16 cellular contexts compared by ENCODE assay signal in the genomic region with DNA sequence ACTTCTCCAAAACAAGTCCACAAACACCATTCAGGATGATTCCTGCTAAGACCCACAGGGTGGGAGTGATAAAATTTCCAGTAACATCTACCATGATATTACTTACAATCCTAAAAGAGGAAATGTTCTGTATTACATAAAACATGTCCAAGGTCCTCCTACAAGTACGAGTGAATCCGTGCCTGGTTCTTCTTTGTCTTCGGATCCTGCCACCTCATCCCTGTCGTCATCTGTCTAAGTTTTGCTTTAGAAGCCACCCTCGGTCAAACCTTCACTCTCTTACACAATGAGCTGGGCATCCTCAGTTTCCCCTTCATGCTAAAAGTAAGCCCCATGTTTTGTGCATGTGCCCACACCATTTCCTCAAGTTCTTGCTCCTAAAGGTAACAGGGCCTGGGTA.
DNase-seq lines count a peak whose midpoint lies in the region; FAIRE-seq and TF ChIP-seq lines count a peak whose summit lies in the region.
"Had no signal": no experiment of that assay in that cellular context is flagged by ENCODE, and none has a peak within 500 bp of the region (broad histone marks: within the 10 kb centered on the region; RNA-seq: fewer than 3 reads in every experiment).

No MANE protein-coding gene starts in this region.

- H3K4me1 ChIP-seq in keratinocyte (ENCODE audit: control insufficient read depth, extremely low read depth, insufficient read depth, low read length), result peaks cover 34% of the 10 kb centered on the region

- H3K9me3 ChIP-seq in keratinocyte (ENCODE audit: control insufficient read depth, low read depth, low read length), result no peaks in the 10 kb centered on the region
- H3K9me3 ChIP-seq: BE2C had no signal

- no peak overlapping the region for H3K4me3 ChIP-seq in keratinocyte (ENCODE audit: control insufficient read depth in 2 of 3, extremely low read depth in 1 of 3, insufficient read depth in 2 of 3, low read depth in 1 of 3, low read length in 3 of 3)

- H3K9ac ChIP-seq in keratinocyte (ENCODE audit: control insufficient read depth, extremely low read depth, insufficient read depth, low read length), result no peak overlapping the region

- no peak overlapping the region for H2AFZ ChIP-seq in keratinocyte (ENCODE audit: control insufficient read depth, low read length)

- H3K4me2 ChIP-seq in keratinocyte (ENCODE audit: control insufficient read depth, extremely low read depth, insufficient read depth, low read depth, low read length), result no peak overlapping the region

- dilution Hi-C loops in keratinocyte (cut with MboI; ENCODE audit: extremely low pct_ligation_motif_present, low sequenced_read_pairs), result no loop called here

- DNase-seq in CD1c-positive myeloid dendritic cell (ENCODE audit: extremely low spot score), result peak; percentile 2
- no peak for DNase-seq in keratinocyte (ENCODE audit: low read depth, low spot score)
- peak; percentile 57 for DNase-seq in superior temporal gyrus (ENCODE audit: extremely low spot score)
- DNase-seq in NCI-H2107 (lab: John Stamatoyannopoulos, UW), result no peak
- no peak for DNase-seq in RPMI8226
- no peak for DNase-seq in NOMO-1 treated with dmso at 0.1 percent for 144 hours (lab: John Stamatoyannopoulos, UW; ENCODE audit: unreplicated experiment)
- DNase-seq in SIG-M5 treated with dmso at 0.1 percent for 504 hours (lab: John Stamatoyannopoulos, UW; ENCODE audit: unreplicated experiment), result no peak
- DNase-seq: BE2C; CD8-positive, alpha-beta T cell; DND-41; KG1; NCI-H1048; NCI-H774 had no signal

- H3K27ac ChIP-seq in angular gyrus (ENCODE audit: low read depth, low read length), result peak overlapping the region; percentile 54
- no peak overlapping the region for H3K27ac ChIP-seq in keratinocyte (ENCODE audit: control insufficient read depth, insufficient read depth, low read length)

- H3K36me3 ChIP-seq in keratinocyte (ENCODE audit: control insufficient read depth in 2 of 2, extremely low read depth in 1 of 2, insufficient read depth in 2 of 2, low read length in 2 of 2), result no peaks in the 10 kb centered on the region
- H3K36me3 ChIP-seq: BE2C had no signal

- TF ChIP-seq CTCF in keratinocyte (optimal IDR thresholded peaks at IDR 0.05 in 1 of 3, IDR thresholded peaks at IDR 0.05 in 1 of 3, conservative IDR thresholded peaks at IDR 0.05 in 1 of 3; ENCODE audit: extremely low read depth in 1 of 3, insufficient read depth in 2 of 3, low read length in 3 of 3), result no peak

- H3K79me2 ChIP-seq in keratinocyte (ENCODE audit: control insufficient read depth, insufficient read depth, low read length), result no peaks in the 10 kb centered on the region

- no peaks in the 10 kb centered on the region for H3K9me1 ChIP-seq in keratinocyte (ENCODE audit: control insufficient read depth, extremely low read depth, insufficient read depth, low read length)

- H4K20me1 ChIP-seq in keratinocyte (ENCODE audit: control insufficient read depth, extremely low read depth, insufficient read depth, low read length), result no peaks in the 10 kb centered on the region

- H3K27me3 ChIP-seq in keratinocyte (ENCODE audit: control insufficient read depth, extremely low read depth, insufficient read depth, low read length), result no peaks in the 10 kb centered on the region
- H3K27me3 ChIP-seq: BE2C had no signal

- FAIRE-seq in keratinocyte (lab: Jason Lieb, UNC), result peak; percentile 9
- FAIRE-seq: H1, RCC 7860 had no signal

Comparison
In these comparisons a context has a peak if more than half of its experiments do, and no peak if none do; other contexts are left out.
1. DNase-seq: peak in CD1c-positive myeloid dendritic cell (single experiment) and superior temporal gyrus (single experiment); none in keratinocyte (single experiment), NCI-H2107 (single experiment), RPMI8226 (single experiment), NOMO-1 treated with dmso at 0.1 percent for 144 hours (single experiment) and SIG-M5 treated with dmso at 0.1 percent for 504 hours (single experiment).